ENCODE assay signal across 11 cellular contexts in the genomic region with DNA sequence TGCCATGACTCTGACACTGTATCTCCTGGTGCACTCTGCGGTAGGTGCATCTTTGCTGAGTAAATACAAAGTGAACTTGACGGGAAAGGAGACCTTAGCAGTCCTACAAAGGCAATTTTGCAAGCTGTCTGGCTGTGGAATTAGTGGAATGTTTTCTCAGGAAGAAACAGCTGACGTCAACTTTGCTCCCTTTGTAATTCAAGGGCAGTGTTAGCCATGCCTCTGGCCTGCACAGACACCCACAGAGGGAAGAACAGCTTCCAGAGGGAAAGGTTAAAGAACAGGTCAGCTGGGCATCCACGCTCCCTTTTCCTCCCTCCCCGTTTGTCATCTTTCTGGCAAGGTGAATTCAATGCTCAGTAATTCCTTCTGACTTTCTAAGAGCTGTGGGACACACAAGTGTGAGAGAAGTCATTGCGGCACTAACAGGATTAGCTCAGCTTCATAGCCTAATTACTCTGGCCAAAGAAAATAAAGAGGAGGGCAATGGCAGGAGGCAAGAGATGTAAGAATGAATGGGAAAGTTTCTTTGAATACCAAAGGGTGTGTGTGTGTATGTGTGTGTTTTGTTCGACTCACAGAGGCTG.
DNase-seq lines count a peak whose midpoint lies in the region; ATAC-seq and TF ChIP-seq lines count a peak whose summit lies in the region.
"Had no signal": no experiment of that assay in that cellular context is flagged by ENCODE, and none has a peak within 500 bp of the region (broad histone marks: within the 10 kb centered on the region; RNA-seq: fewer than 3 reads in every experiment).

No MANE protein-coding gene starts in this region.

- H3K36me3 Mint-ChIP-seq in neural progenitor cell: no peaks in the 10 kb centered on the region
- H3K36me3 Mint-ChIP-seq in natural killer cell treated with Interleukin-12 subunit alpha and Interleukin-12 subunit beta and Interleukin-15 and Interleukin-18, amount 100 ng/mL, for 72 hours: no peaks in the 10 kb centered on the region
- H3K36me3 Mint-ChIP-seq in activated CD8-positive, alpha-beta T cell treated with anti-CD3 and anti-CD28 coated beads for 36 hours (ENCODE audit: low read depth): no peaks in the 10 kb centered on the region

- no peaks in the 10 kb centered on the region for H3K79me2 ChIP-seq in neural progenitor cell (ENCODE audit: low read depth)

- CTCF ChIA-PET in activated CD8-positive, alpha-beta T cell treated with anti-CD3 and anti-CD28 coated beads for 36 hours (lab: Charles Lee): no interaction called here

- H3K27me3 Mint-ChIP-seq in neural progenitor cell (ENCODE audit: insufficient read depth, low read depth): peaks cover 18% of the 10 kb centered on the region
- H3K27me3 Mint-ChIP-seq in natural killer cell treated with Interleukin-12 subunit alpha and Interleukin-12 subunit beta and Interleukin-15 and Interleukin-18, amount 100 ng/mL, for 72 hours: no peaks in the 10 kb centered on the region
- no peaks in the 10 kb centered on the region for H3K27me3 Mint-ChIP-seq in activated CD8-positive, alpha-beta T cell treated with anti-CD3 and anti-CD28 coated beads for 36 hours

- H3K27ac ChIP-seq in adrenal gland (peak overlapping the region in 1 of 5 donors; percentile 38), cardiac muscle cell (peak overlapping the region; percentile 78), neural progenitor cell (no peak overlapping the region)

- H3K9me3 ChIP-seq in adrenal gland (replicated peaks in 1 of 3) (no peaks in the 10 kb centered on the region), cardiac muscle cell (ENCODE audit: low read depth) (no peaks in the 10 kb centered on the region), neural progenitor cell (ENCODE audit: low read depth) (no peaks in the 10 kb centered on the region)
- H3K9me3 ChIP-seq: BE2C had no signal

- peaks cover 7% of the 10 kb centered on the region for H4K20me1 ChIP-seq in neural progenitor cell (ENCODE audit: low read depth)

- ATAC-seq in GM19035 (IDR thresholded peaks at IDR 0.05; ENCODE audit: unreplicated experiment): no peak
- ATAC-seq in natural killer cell treated with Interleukin-12 subunit alpha and Interleukin-12 subunit beta and Interleukin-15 and Interleukin-18, amount 100 ng/mL, for 72 hours: no peak
- ATAC-seq in activated CD8-positive, alpha-beta T cell treated with anti-CD3 and anti-CD28 coated beads for 36 hours: no peak

- intact Hi-C loops in adrenal gland (cut with DNase I): no loop called here
- intact Hi-C loops in activated CD8-positive, alpha-beta T cell treated with anti-CD3 and anti-CD28 coated beads for 36 hours (cut with micrococcal nuclease): no loop called here

- POLR2A ChIA-PET in activated CD8-positive, alpha-beta T cell treated with anti-CD3 and anti-CD28 coated beads for 36 hours (lab: Charles Lee): no interaction called here

- H3K4me3 ChIP-seq in adrenal gland: no peak overlapping the region
- no peak overlapping the region for H3K4me3 ChIP-seq in cardiac muscle cell
- no peak overlapping the region for H3K4me3 ChIP-seq in neural progenitor cell

- no peak for TF ChIP-seq CTCF in adrenal gland (IDR thresholded peaks at IDR 0.05)
- no peak for TF ChIP-seq CTCF in cardiac muscle cell (IDR thresholded peaks at IDR 0.05; ENCODE audit: low read depth, low read length)
- no peak for TF ChIP-seq CTCF in neural progenitor cell (IDR thresholded peaks at IDR 0.05)
- TF ChIP-seq CTCF in activated CD8-positive, alpha-beta T cell treated with anti-CD3 and anti-CD28 coated beads for 36 hours (IDR thresholded peaks at IDR 0.05): no peak

- peaks cover 15% of the 10 kb centered on the region for H3F3A ChIP-seq in neural progenitor cell (ENCODE audit: low read depth)

- WGBS in adrenal gland, 4 donors: 29 to 39% (median 36%) methylated on average over 7 of the region's 7 CpGs

- peaks cover 24% of the 10 kb centered on the region for H3K4me1 Mint-ChIP-seq in neural progenitor cell
- H3K4me1 Mint-ChIP-seq in natural killer cell treated with Interleukin-12 subunit alpha and Interleukin-12 subunit beta and Interleukin-15 and Interleukin-18, amount 100 ng/mL, for 72 hours (ENCODE audit: low read depth in 2 of 2): no peaks in the 10 kb centered on the region
- peaks cover 6% of the 10 kb centered on the region for H3K4me1 Mint-ChIP-seq in activated CD8-positive, alpha-beta T cell treated with anti-CD3 and anti-CD28 coated beads for 36 hours (ENCODE audit: low read depth)

- no peaks in the 10 kb centered on the region for H3K27me3 ChIP-seq in adrenal gland
- no peaks in the 10 kb centered on the region for H3K27me3 ChIP-seq in cardiac muscle cell
- no peaks in the 10 kb centered on the region for H3K27me3 ChIP-seq in neural progenitor cell
- H3K27me3 ChIP-seq: BE2C had no signal

- H3K36me3 ChIP-seq in adrenal gland (replicated peaks in 1 of 2): no peaks in the 10 kb centered on the region
- H3K36me3 ChIP-seq in cardiac muscle cell: no peaks in the 10 kb centered on the region
- no peaks in the 10 kb centered on the region for H3K36me3 ChIP-seq in neural progenitor cell
- H3K36me3 ChIP-seq: BE2C had no signal

- H2AFZ ChIP-seq in neural progenitor cell (replicated peaks): no peak overlapping the region

- H3K4me2 ChIP-seq in neural progenitor cell: peak overlapping the region; percentile 36

- H3K9ac ChIP-seq in neural progenitor cell: no peak overlapping the region

- peak; percentile 11 for DNase-seq in Ammon's horn (ENCODE audit: low spot score)
- peak; percentile 17 to 70 (median 37) for DNase-seq in adrenal gland
- peak; percentile 1 to 77 for DNase-seq in cardiac muscle cell (ENCODE audit: low read depth in 1 of 2, low spot score in 1 of 2)
- peak; percentile 81 for DNase-seq in neural progenitor cell (ENCODE audit: low spot score)
- DNase-seq in NCI-H524 (lab: John Stamatoyannopoulos, UW): no peak
- no peak for DNase-seq in natural killer cell treated with Interleukin-12 subunit alpha and Interleukin-12 subunit beta and Interleukin-15 and Interleukin-18, amount 100 ng/mL, for 72 hours (ENCODE audit: low spot score)
- no peak for DNase-seq in activated CD8-positive, alpha-beta T cell treated with anti-CD3 and anti-CD28 coated beads for 36 hours
- DNase-seq: activated gamma-delta T cell, BE2C, NCI-H510A had no signal

- H3K27ac Mint-ChIP-seq in neural progenitor cell: peak overlapping the region; percentile 69
- H3K27ac Mint-ChIP-seq in natural killer cell treated with Interleukin-12 subunit alpha and Interleukin-12 subunit beta and Interleukin-15 and Interleukin-18, amount 100 ng/mL, for 72 hours: no peak overlapping the region
- H3K27ac Mint-ChIP-seq in activated CD8-positive, alpha-beta T cell treated with anti-CD3 and anti-CD28 coated beads for 36 hours: no peak overlapping the region

- H3K9me3 Mint-ChIP-seq in neural progenitor cell: peaks cover 4% of the 10 kb centered on the region
- no peaks in the 10 kb centered on the region for H3K9me3 Mint-ChIP-seq in natural killer cell treated with Interleukin-12 subunit alpha and Interleukin-12 subunit beta and Interleukin-15 and Interleukin-18, amount 100 ng/mL, for 72 hours
- no peaks in the 10 kb centered on the region for H3K9me3 Mint-ChIP-seq in activated CD8-positive, alpha-beta T cell treated with anti-CD3 and anti-CD28 coated beads for 36 hours

- H3K4me3 Mint-ChIP-seq in neural progenitor cell: peak overlapping the region; percentile 25
- no peak overlapping the region for H3K4me3 Mint-ChIP-seq in natural killer cell treated with Interleukin-12 subunit alpha and Interleukin-12 subunit beta and Interleukin-15 and Interleukin-18, amount 100 ng/mL, for 72 hours
- no peak overlapping the region for H3K4me3 Mint-ChIP-seq in activated CD8-positive, alpha-beta T cell treated with anti-CD3 and anti-CD28 coated beads for 36 hours

- H3K4me1 ChIP-seq in adrenal gland (replicated peaks in 1 of 2) (no peaks in the 10 kb centered on the region), cardiac muscle cell (ENCODE audit: low read depth) (peaks cover 12% of the 10 kb centered on the region), neural progenitor cell (peaks cover 16% of the 10 kb centered on the region)
- H3K4me1 ChIP-seq: BE2C had no signal

- TF ChIP-seq POLR2A in adrenal gland (IDR thresholded peaks at IDR 0.05): no peak

Comparison
In these comparisons a context has a peak if more than half of its experiments do, and no peak if none do; other contexts are left out.
1. DNase-seq: peak in Ammon's horn (single experiment), adrenal gland (7 of 7), cardiac muscle cell (2 of 2) and neural progenitor cell (single experiment); none in NCI-H524 (0 of 2), natural killer cell treated with Interleukin-12 subunit alpha and Interleukin-12 subunit beta and Interleukin-15 and Interleukin-18, amount 100 ng/mL, for 72 hours (single experiment) and activated CD8-positive, alpha-beta T cell treated with anti-CD3 and anti-CD28 coated beads for 36 hours (single experiment).